16 cellular contexts compared by ENCODE assay signal in genomic region chr3:25588441-25589103, GRCh38.
DNase-seq lines count a peak whose midpoint lies in the region; ATAC-seq and TF ChIP-seq lines count a peak whose summit lies in the region.
"Had no signal": no experiment of that assay in that cellular context is flagged by ENCODE, and none has a peak within 500 bp of the region (broad histone marks: within the 10 kb centered on the region; RNA-seq: fewer than 3 reads in every experiment).

No MANE protein-coding gene starts in this region.

- H3K4me3 ChIP-seq in left ventricle myocardium inferior = no peak overlapping the region
- no peak overlapping the region for H3K4me3 ChIP-seq in IMR-90 (ENCODE audit: insufficient read depth, low read depth, low read length)
- H3K4me3 ChIP-seq in choroid plexus epithelial cell (ENCODE audit: low read depth, low read length) = no peak overlapping the region
- no peak overlapping the region for H3K4me3 ChIP-seq in smooth muscle cell
- no peak overlapping the region for H3K4me3 ChIP-seq in testis
- H3K4me3 ChIP-seq: SJSA1 had no signal

- no TSS peak for BruUV-seq in IMR-90 (replicated peaks; lab: Mats Ljungman, UMichigan)

- TF ChIP-seq POLR2A in IMR-90 (IDR thresholded peaks at IDR 0.05; ENCODE audit: low read depth, low read length) (no peak), testis (IDR thresholded peaks at IDR 0.05) (no peak)

- H3K56ac ChIP-seq in IMR-90 (ENCODE audit: extremely low read depth, insufficient read depth, low read length) = no peak overlapping the region

- no peak overlapping the region for H2AFZ ChIP-seq in IMR-90 (replicated peaks; ENCODE audit: low read length, poor library complexity)
- no peak overlapping the region for H2AFZ ChIP-seq in smooth muscle cell (ENCODE audit: low read depth)

- DNase-seq in left ventricle myocardium inferior (no peak), cardiac septum (ENCODE audit: low spot score) (no peak), IMR-90 (peak; percentile 13), choroid plexus epithelial cell (ENCODE audit: low read depth) (peak; percentile 42), smooth muscle cell (lab: John Stamatoyannopoulos, UW; ENCODE audit: unreplicated experiment) (no peak), testis (no peak), D341Med (ENCODE audit: low spot score) (no peak)
- no peak for DNase-seq in activated CD4-positive, alpha-beta T cell treated with anti-CD3 and anti-CD28 coated beads for 1 hour
- DNase-seq: Calu3; CD4-positive, CD25-positive, alpha-beta regulatory T cell; DMS79; HCEC 1CT; NCI-H1436 treated with DMSO at 0.1 percent for 48 hours; NCI-H2081 treated with DMSO at 0.1 percent for 48 hours; NCI-H524 treated with DMSO at 0.1 percent for 48 hours had no signal

- no peak overlapping the region for H2AK5ac ChIP-seq in IMR-90 (ENCODE audit: low read depth, low read length)

- H2AK9ac ChIP-seq in IMR-90 (replicated peaks; ENCODE audit: low read depth, low read length, poor library complexity) = no peak overlapping the region

- H3K9ac ChIP-seq in IMR-90 (ENCODE audit: low read depth, low read length) (no peak overlapping the region), smooth muscle cell (ENCODE audit: low read depth) (no peak overlapping the region)

- peaks cover 6% of the 10 kb centered on the region for H3K79me2 ChIP-seq in smooth muscle cell (ENCODE audit: low read depth)

- no peak overlapping the region for H3K4me2 ChIP-seq in IMR-90 (ENCODE audit: low read depth, low read length)
- H3K4me2 ChIP-seq in smooth muscle cell = peak overlapping the region; percentile 20

- H4K20me1 ChIP-seq in IMR-90 (ENCODE audit: insufficient read depth, low read length) (no peaks in the 10 kb centered on the region), smooth muscle cell (ENCODE audit: low read depth) (no peaks in the 10 kb centered on the region)

- no peak for TF ChIP-seq RAD21 in IMR-90 (IDR thresholded peaks at IDR 0.05; ENCODE audit: low read length)

- peaks cover 5% of the 10 kb centered on the region; the same call in 1 of the 2 replicates for H3K9me1 ChIP-seq in IMR-90 (ENCODE audit: insufficient read depth, low read length)

- H4K91ac ChIP-seq in IMR-90 (ENCODE audit: insufficient read depth, low read depth, low read length) = no peak overlapping the region

- in situ Hi-C loops in IMR-90 (cut with MboI; ENCODE audit: low sequenced_read_pairs) = loop anchor here (10.0 to 25.0 kb wide), 2 partner anchors 624 to 1326 kb away; no protein-coding TSS in a partner anchor

- ATAC-seq in IMR-90 (ENCODE audit: low read depth) = no peak

- WGBS in IMR-90 (ENCODE audit: extremely low coverage in 2 of 2, insufficient read length in 1 of 2), 2 experiments = 100% methylated on average over 1 of the region's 8 CpGs; no CpG with 5 or more reads in 1 of the 2 experiments
- WGBS in smooth muscle cell (ENCODE audit: low lambda C conversion rate) = 25% methylated on average over 8 of the region's 8 CpGs
- WGBS in testis, 2 donors = 83 to 89% methylated on average over 8 of the region's 8 CpGs

- H4K5ac ChIP-seq in IMR-90 (ENCODE audit: low read depth, low read length) = no peak overlapping the region

- H3K23ac ChIP-seq in IMR-90 (ENCODE audit: low read depth, low read length) = no peak overlapping the region

- no peak overlapping the region for H2BK15ac ChIP-seq in IMR-90 (ENCODE audit: low read depth, low read length)

- CTCF ChIA-PET in IMR-90 (lab: Yijun Ruan, JAX) = interaction anchor here (1.0 kb wide), 2 partner anchors 10 to 16 kb away, joined by 3 to 4 read pairs; no protein-coding TSS in a partner anchor

- H3K9me3 ChIP-seq in left ventricle myocardium inferior (replicated peaks) (peaks cover 6% of the 10 kb centered on the region), IMR-90 (ENCODE audit: control insufficient read depth, insufficient read depth, low read length) (no peaks in the 10 kb centered on the region), smooth muscle cell (replicated peaks; ENCODE audit: low read depth) (no peaks in the 10 kb centered on the region), testis (no peaks in the 10 kb centered on the region)
- H3K9me3 ChIP-seq: SJSA1 had no signal

- no peak overlapping the region for H4K8ac ChIP-seq in IMR-90 (ENCODE audit: low read depth in 2 of 2, low read length in 2 of 2)

- no peak overlapping the region for H3K14ac ChIP-seq in IMR-90 (replicated peaks; ENCODE audit: low read depth, low read length)

- H2BK5ac ChIP-seq in IMR-90 (ENCODE audit: low read depth, low read length, poor library complexity, severe bottlenecking) = no peak overlapping the region

- no peak overlapping the region for H3K4ac ChIP-seq in IMR-90 (ENCODE audit: low read depth, low read length)

- H3K36me3 ChIP-seq in left ventricle myocardium inferior (peaks cover 9% of the 10 kb centered on the region), IMR-90 (ENCODE audit: control insufficient read depth, insufficient read depth, low read length) (no peaks in the 10 kb centered on the region), smooth muscle cell (ENCODE audit: low read depth) (no peaks in the 10 kb centered on the region), testis (ENCODE audit: low read depth, missing control alignments) (no peaks in the 10 kb centered on the region)
- H3K36me3 ChIP-seq: SJSA1 had no signal

- no peak overlapping the region for H2BK120ac ChIP-seq in IMR-90 (ENCODE audit: low read depth, low read length)

- POLR2A ChIA-PET in IMR-90 (lab: Charles Lee; ENCODE audit: unreplicated experiment) = no interaction called here

- H3K79me1 ChIP-seq in IMR-90 (ENCODE audit: low read depth in 1 of 2, low read length in 2 of 2) = no peaks in the 10 kb centered on the region

- TF ChIP-seq CTCF in left ventricle myocardium inferior (IDR thresholded peaks at IDR 0.05; ENCODE audit: borderline replicate concordance) (no peak), IMR-90 (conservative IDR thresholded peaks at IDR 0.05; ENCODE audit: low read depth, low read length) (no peak), choroid plexus epithelial cell (conservative IDR thresholded peaks at IDR 0.05; ENCODE audit: low read depth, low read length) (no peak), smooth muscle cell (IDR thresholded peaks at IDR 0.05; ENCODE audit: borderline replicate concordance, insufficient read depth, poor library complexity, severe bottlenecking) (no peak), testis (IDR thresholded peaks at IDR 0.05) (no peak)

- intact Hi-C loops in left ventricle myocardium inferior (cut with micrococcal nuclease) (no loop called here), cardiac septum (cut with DNase I) (loop anchor here (1.0 kb wide), 1 partner anchor 162 kb away; no protein-coding TSS in a partner anchor), IMR-90 (cut with micrococcal nuclease) (no loop called here), testis (cut with DNase I; ENCODE audit: low total_unique reads) (no loop called here)

- no peak overlapping the region for H2BK20ac ChIP-seq in IMR-90 (ENCODE audit: low read depth, low read length)

- H3K27me3 ChIP-seq in left ventricle myocardium inferior (ENCODE audit: low read depth) (no peaks in the 10 kb centered on the region), IMR-90 (ENCODE audit: control insufficient read depth, insufficient read depth, low read length) (no peaks in the 10 kb centered on the region), smooth muscle cell (ENCODE audit: low read depth) (no peaks in the 10 kb centered on the region), testis (no peaks in the 10 kb centered on the region)
- H3K27me3 ChIP-seq: SJSA1 had no signal

- H3K4me1 ChIP-seq in left ventricle myocardium inferior (peaks cover 70% of the 10 kb centered on the region), IMR-90 (ENCODE audit: control insufficient read depth, insufficient read depth, low read length) (peaks cover 3% of the 10 kb centered on the region), smooth muscle cell (ENCODE audit: low read depth) (peaks cover 13% of the 10 kb centered on the region), testis (peaks cover 7% of the 10 kb centered on the region)

- dilution Hi-C loops in IMR-90 (cut with HindIII; ENCODE audit: low sequenced_read_pairs, unreplicated experiment) = no loop called here

- peak overlapping the region; percentile 80 for H3K27ac ChIP-seq in left ventricle myocardium inferior (replicated peaks)
- H3K27ac ChIP-seq in IMR-90 (ENCODE audit: insufficient read depth, low read length) = no peak overlapping the region
- peak overlapping the region; percentile 77 for H3K27ac ChIP-seq in smooth muscle cell (ENCODE audit: low read depth)
- H3K27ac ChIP-seq in testis = no peak overlapping the region
- H3K27ac ChIP-seq: SJSA1 had no signal

- H3F3A ChIP-seq in smooth muscle cell (ENCODE audit: low read depth) = peaks cover 35% of the 10 kb centered on the region

- H3K18ac ChIP-seq in IMR-90 (ENCODE audit: low read depth, low read length) = no peak overlapping the region

TF ChIP-seq in IMR-90, 13 proteins besides CTCF, POLR2A, EP300 and RAD21:
- TF ChIP-seq MAZ (IDR thresholded peaks at IDR 0.05; ENCODE audit: borderline replicate concordance, low read depth, low read length) (no peak), FOS (IDR thresholded peaks at IDR 0.05; ENCODE audit: low read depth, low read length) (no peak), MAFK (IDR thresholded peaks at IDR 0.05; ENCODE audit: low read depth, low read length) (no peak), CEBPB (IDR thresholded peaks at IDR 0.05; ENCODE audit: low read depth, low read length) (no peak), NFE2L2 (IDR thresholded peaks at IDR 0.05; ENCODE audit: low read depth, low read length) (no peak), RCOR1 (IDR thresholded peaks at IDR 0.05; ENCODE audit: insufficient replicate concordance, low read length) (no peak), CHD1 (IDR thresholded peaks at IDR 0.05; ENCODE audit: low read depth, low read length) (no peak)
- TF ChIP-seq, protein P1, sequence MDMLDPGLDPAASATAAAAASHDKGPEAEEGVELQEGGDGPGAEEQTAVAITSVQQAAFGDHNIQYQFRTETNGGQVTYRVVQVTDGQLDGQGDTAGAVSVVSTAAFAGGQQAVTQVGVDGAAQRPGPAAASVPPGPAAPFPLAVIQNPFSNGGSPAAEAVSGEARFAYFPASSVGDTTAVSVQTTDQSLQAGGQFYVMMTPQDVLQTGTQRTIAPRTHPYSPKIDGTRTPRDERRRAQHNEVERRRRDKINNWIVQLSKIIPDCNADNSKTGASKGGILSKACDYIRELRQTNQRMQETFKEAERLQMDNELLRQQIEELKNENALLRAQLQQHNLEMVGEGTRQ (IDR thresholded peaks at IDR 0.05; ENCODE audit: low read depth, low read length) = no peak
- TF ChIP-seq, protein P2, sequence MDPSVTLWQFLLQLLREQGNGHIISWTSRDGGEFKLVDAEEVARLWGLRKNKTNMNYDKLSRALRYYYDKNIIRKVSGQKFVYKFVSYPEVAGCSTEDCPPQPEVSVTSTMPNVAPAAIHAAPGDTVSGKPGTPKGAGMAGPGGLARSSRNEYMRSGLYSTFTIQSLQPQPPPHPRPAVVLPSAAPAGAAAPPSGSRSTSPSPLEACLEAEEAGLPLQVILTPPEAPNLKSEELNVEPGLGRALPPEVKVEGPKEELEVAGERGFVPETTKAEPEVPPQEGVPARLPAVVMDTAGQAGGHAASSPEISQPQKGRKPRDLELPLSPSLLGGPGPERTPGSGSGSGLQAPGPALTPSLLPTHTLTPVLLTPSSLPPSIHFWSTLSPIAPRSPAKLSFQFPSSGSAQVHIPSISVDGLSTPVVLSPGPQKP (IDR thresholded peaks at IDR 0.05; ENCODE audit: borderline replicate concordance, low read depth, low read length) = no peak

Comparison
In these comparisons a context has a peak if more than half of its experiments do, and no peak if none do; other contexts are left out.
1. DNase-seq: peak in IMR-90 (single experiment) and choroid plexus epithelial cell (single experiment); none in left ventricle myocardium inferior (single experiment), cardiac septum (single experiment), smooth muscle cell (single experiment), activated CD4-positive, alpha-beta T cell treated with anti-CD3 and anti-CD28 coated beads for 1 hour (single experiment), testis (single experiment) and D341Med (single experiment).
2. H3K27ac ChIP-seq: peak in left ventricle myocardium inferior (single experiment) and smooth muscle cell (single experiment); none in IMR-90 (single experiment) and testis (0 of 2).